ENCODE assay signal across 8 cellular contexts in genomic region chr11:75241036-75241905, GRCh38. TPM values are rescaled to one million over a fixed set of nuclear protein-coding genes. Genes with fewer than 3 reads are reported as not detected.
A peak's percentile ranks its signal among the peaks of the same experiment; 100 is the strongest.
DNase-seq lines count a peak whose midpoint lies in the region; ATAC-seq and TF ChIP-seq lines count a peak whose summit lies in the region.

No MANE protein-coding gene starts in this region.

- H3K36me3 Mint-ChIP-seq in activated CD4-positive, alpha-beta memory T cell treated with anti-CD3 and anti-CD28 coated beads, Interleukin-2, amount 10 ng/mL, durations not matched to agents 7 days and 5 days (ENCODE audit: low read depth) = no peaks in the 10 kb centered on the region

- H3K36me3 ChIP-seq in A673 (ENCODE audit: insufficient read depth, low read length, poor library complexity, severe bottlenecking) (no peaks in the 10 kb centered on the region), ectodermal cell (ENCODE audit: control insufficient read depth, insufficient read depth, low read length) (no peaks in the 10 kb centered on the region)

- H3K9me3 ChIP-seq in A673 (ENCODE audit: low read depth, low read length, poor library complexity, severe bottlenecking) (no peaks in the 10 kb centered on the region), ectodermal cell (ENCODE audit: control insufficient read depth, low read length) (no peaks in the 10 kb centered on the region)

- CTCF ChIA-PET in A673 (lab: Charles Lee) = interaction anchor here (0.6 to 2.7 kb wide), 12 partner anchors 7 to 1934 kb away, joined by 3 to 19 read pairs (median 6); no protein-coding TSS in a partner anchor
- CTCF ChIA-PET in activated CD4-positive, alpha-beta memory T cell treated with anti-CD3 and anti-CD28 coated beads, Interleukin-2, amount 10 ng/mL, durations not matched to agents 7 days and 5 days (lab: Charles Lee) = interaction anchor here (0.5 to 14.8 kb wide), 33 partner anchors 9 to 1624 kb away, joined by 3 to 442 read pairs (median 4); partner anchors contain the start of genes ARRB1 and SLCO2B1

- ATAC-seq in GM18861 (IDR thresholded peaks at IDR 0.05; ENCODE audit: unreplicated experiment) = peak; percentile 91
- ATAC-seq in HG03135 (IDR thresholded peaks at IDR 0.05; ENCODE audit: unreplicated experiment) = peak; percentile 91

- 1% methylated on average over 140 of the region's 140 CpGs for WGBS in ectodermal cell, 2 experiments

- peaks cover 68% of the 10 kb centered on the region for H3K27me3 Mint-ChIP-seq in activated CD4-positive, alpha-beta memory T cell treated with anti-CD3 and anti-CD28 coated beads, Interleukin-2, amount 10 ng/mL, durations not matched to agents 7 days and 5 days

- intact Hi-C loops in A673 (cut with micrococcal nuclease; ENCODE audit: unreplicated experiment) = loop anchor here (2.0 kb wide), 1 partner anchor 96 kb away; no protein-coding TSS in a partner anchor

- H3K4me3 ChIP-seq in A673 (ENCODE audit: low read depth, low read length, poor library complexity, severe bottlenecking) (peak overlapping the region; percentile 49), ectodermal cell (ENCODE audit: insufficient read depth, low read depth, low read length) (peak overlapping the region; percentile 39)

- H3K27ac ChIP-seq in A673 (ENCODE audit: low read depth, low read length, poor library complexity, severe bottlenecking) = no peak overlapping the region
- H3K27ac ChIP-seq in ectodermal cell (ENCODE audit: insufficient read depth, low read depth, low read length, poor library complexity, severe bottlenecking) = no peak overlapping the region

- BruUV-seq in A673 (replicated peaks; lab: Mats Ljungman, UMichigan) = no TSS peak

- peak; percentile 65 for TF ChIP-seq CTCF in A673 (conservative IDR thresholded peaks at IDR 0.05; ENCODE audit: low read depth, low read length)

- H3K9me3 Mint-ChIP-seq in activated CD4-positive, alpha-beta memory T cell treated with anti-CD3 and anti-CD28 coated beads, Interleukin-2, amount 10 ng/mL, durations not matched to agents 7 days and 5 days = no peaks in the 10 kb centered on the region

- H3K27me3 ChIP-seq in A673 (replicated peaks; ENCODE audit: insufficient read depth, low read depth, low read length, poor library complexity) = peaks cover 43% of the 10 kb centered on the region
- peaks cover 66% of the 10 kb centered on the region for H3K27me3 ChIP-seq in ectodermal cell (ENCODE audit: control insufficient read depth, insufficient read depth, low read length, poor library complexity, severe bottlenecking)

- POLR2A ChIA-PET in A673 (lab: Charles Lee; ENCODE audit: low non-redundant PET) = no interaction called here
- POLR2A ChIA-PET in activated CD4-positive, alpha-beta memory T cell treated with anti-CD3 and anti-CD28 coated beads, Interleukin-2, amount 10 ng/mL, durations not matched to agents 7 days and 5 days (lab: Charles Lee) = interaction anchor here (1.0 to 3.0 kb wide), 10 partner anchors 14 to 291 kb away, joined by 3 to 26 read pairs (median 3); no protein-coding TSS in a partner anchor

- DNase-seq in A673 (ENCODE audit: low spot score) (peak; percentile 92), NCI-H446 (lab: John Stamatoyannopoulos, UW) (peak; percentile 59 to 92), lung microvascular endothelial cell (ENCODE audit: low read depth in 2 of 2) (peak; percentile 91 to 93)
- DNase-seq in activated CD4-positive, alpha-beta memory T cell treated with anti-CD3 and anti-CD28 coated beads, Interleukin-2, amount 10 ng/mL, durations not matched to agents 7 days and 5 days = peak; percentile 89
- peak; percentile 77 to 84 (median 78) for DNase-seq in stimulated activated CD4-positive, alpha-beta T cell treated with anti-CD3 and anti-CD28 coated beads, TNF-alpha, amount 100 ng/mL, for 24 hours (ENCODE audit: low read depth in 3 of 3)

- no peak overlapping the region for H3K27ac Mint-ChIP-seq in activated CD4-positive, alpha-beta memory T cell treated with anti-CD3 and anti-CD28 coated beads, Interleukin-2, amount 10 ng/mL, durations not matched to agents 7 days and 5 days

- H3K4me1 ChIP-seq in A673 (ENCODE audit: insufficient read depth, low read length, poor library complexity, severe bottlenecking) = no peaks in the 10 kb centered on the region
- H3K4me1 ChIP-seq in ectodermal cell (ENCODE audit: control insufficient read depth, insufficient read depth, low read length) = peaks cover 15% of the 10 kb centered on the region

- H3K4me1 Mint-ChIP-seq in activated CD4-positive, alpha-beta memory T cell treated with anti-CD3 and anti-CD28 coated beads, Interleukin-2, amount 10 ng/mL, durations not matched to agents 7 days and 5 days = peaks cover 10% of the 10 kb centered on the region

- H3K4me3 Mint-ChIP-seq in activated CD4-positive, alpha-beta memory T cell treated with anti-CD3 and anti-CD28 coated beads, Interleukin-2, amount 10 ng/mL, durations not matched to agents 7 days and 5 days = peak overlapping the region; percentile 67

RNA-seq across cellular contexts. Expression of gene TPBGL, which starts 0.7 kb away (rescaled TPM):
- total RNA-seq in A673 (2021) = 0.24 and 0.41 TPM in 2 replicates
- total RNA-seq in activated CD4-positive, alpha-beta memory T cell treated with anti-CD3 and anti-CD28 coated beads, Interleukin-2, amount 10 ng/mL, durations not matched to agents 7 days and 5 days = under 1 TPM; 0.28 to 0.38 TPM
- polyA plus RNA-seq in ectodermal cell (2013, experiment 1 of 4) = not detected
- polyA plus RNA-seq in ectodermal cell (2013, experiment 2 of 4) = 0.34 TPM
- 0.21 TPM for polyA plus RNA-seq in ectodermal cell (2013, experiment 3 of 4)
- polyA plus RNA-seq in ectodermal cell (2013, experiment 4 of 4) = 0.28 TPM
- not detected in 2 replicates for total RNA-seq in lung microvascular endothelial cell
